In genomic region chr7:42338231-42339222, GRCh38 we compare ENCODE assay signal across 17 cellular contexts.
DNase-seq lines count a peak whose midpoint lies in the region; ATAC-seq and TF ChIP-seq lines count a peak whose summit lies in the region.
"Had no signal": no experiment of that assay in that cellular context is flagged by ENCODE, and none has a peak within 500 bp of the region (broad histone marks: within the 10 kb centered on the region; RNA-seq: fewer than 3 reads in every experiment).

No MANE protein-coding gene starts in this region.

- H4K20me1 ChIP-seq in MM.1S (ENCODE audit: insufficient read depth, low read length) (no peaks in the 10 kb centered on the region), fibroblast of lung (ENCODE audit: control insufficient read depth, extremely low read depth, insufficient read depth, low read length) (no peaks in the 10 kb centered on the region), neural progenitor cell (ENCODE audit: low read depth) (no peaks in the 10 kb centered on the region)

- H3K36me3 Mint-ChIP-seq in neural progenitor cell: no peaks in the 10 kb centered on the region
- H3K36me3 Mint-ChIP-seq: brain, IgD-negative memory B cell had no signal

- H3K27ac Mint-ChIP-seq in neural progenitor cell: peak overlapping the region; percentile 57
- H3K27ac Mint-ChIP-seq: IgD-negative memory B cell; T-helper 2 cell treated with Interferon-gamma antibody and Interleukin-4, amounts not matched to agents 5 μg/mL and 100 μg/mL, for 36 hours had no signal

- H3K4me3 ChIP-seq in AG09309 (ENCODE audit: control insufficient read depth, low read depth, low read length) (no peak overlapping the region), MM.1S (ENCODE audit: low read length) (peak overlapping the region; percentile 36), fibroblast of lung (replicated peaks in 1 of 4; ENCODE audit: control extremely low read depth in 1 of 4, insufficient read depth in 1 of 4, low read depth in 3 of 4, low read length in 4 of 4) (peak overlapping the region in 3 of 4 experiments; percentile 1 to 33 (median 15)), neural progenitor cell (no peak overlapping the region)
- H3K4me3 ChIP-seq: heart right ventricle had no signal

- peaks cover 28% of the 10 kb centered on the region for H3K4me1 Mint-ChIP-seq in neural progenitor cell
- H3K4me1 Mint-ChIP-seq: IgD-negative memory B cell had no signal

- H3K9me2 ChIP-seq in MM.1S (replicated peaks; ENCODE audit: insufficient read depth, low read length): no peaks in the 10 kb centered on the region

- H3K27me3 ChIP-seq in MM.1S (replicated peaks; ENCODE audit: insufficient read depth, low read length) (no peaks in the 10 kb centered on the region), fibroblast of lung (ENCODE audit: control insufficient read depth, insufficient read depth, low read length) (no peaks in the 10 kb centered on the region), neural progenitor cell (no peaks in the 10 kb centered on the region)
- H3K27me3 ChIP-seq: heart right ventricle had no signal

- H3K9me3 ChIP-seq in MM.1S (replicated peaks; ENCODE audit: insufficient read depth, low read length) (no peaks in the 10 kb centered on the region), fibroblast of lung (ENCODE audit: control insufficient read depth, insufficient read depth, low read depth, low read length) (no peaks in the 10 kb centered on the region), neural progenitor cell (ENCODE audit: low read depth) (peaks cover 6% of the 10 kb centered on the region)

- H3K27ac ChIP-seq in MM.1S (ENCODE audit: low read length) (peak overlapping the region; percentile 28; the same call in 1 of the 2 replicates), fibroblast of lung (ENCODE audit: insufficient read depth, low read length) (peak overlapping the region; percentile 19), neural progenitor cell (no peak overlapping the region)
- H3K27ac ChIP-seq: heart right ventricle had no signal

- DNase-seq in AG09309 (ENCODE audit: low read depth) (peak; percentile 98), MM.1S (peak; percentile 68), fibroblast of lung (ENCODE audit: low read depth in 2 of 2) (peak; percentile 55 to 96), neural progenitor cell (ENCODE audit: low spot score) (no peak), NCI-H2171 (lab: John Stamatoyannopoulos, UW) (no peak), NCI-H446 (lab: John Stamatoyannopoulos, UW) (no peak)
- DNase-seq: activated CD4-positive, alpha-beta T cell treated with anti-CD3 and anti-CD28 coated beads, Interleukin-2, amount 50 U/mL, for 4 hours; effector CD8-positive, alpha-beta T cell; heart right ventricle; left cardiac atrium; NCI-H510A treated with DMSO at 0.1 percent for 48 hours; stimulated activated CD4-positive, alpha-beta T cell treated with anti-CD3 and anti-CD28 coated beads, Interleukin-12 subunit alpha, Interleukin-12 subunit beta, amount 100 ng/mL, for 4 hours had no signal

- no peaks in the 10 kb centered on the region for H3K27me3 Mint-ChIP-seq in neural progenitor cell (ENCODE audit: insufficient read depth, low read depth)
- H3K27me3 Mint-ChIP-seq: brain had no signal

- TF ChIP-seq CTCF in AG09309 (IDR thresholded peaks at IDR 0.05; ENCODE audit: control insufficient read depth, insufficient read depth, low read depth, low read length, missing control alignments) (no peak), MM.1S (IDR thresholded peaks at IDR 0.05; ENCODE audit: low read length) (no peak), fibroblast of lung (conservative IDR thresholded peaks at IDR 0.05 in 1 of 2, IDR thresholded peaks at IDR 0.05 in 1 of 2; ENCODE audit: low read depth in 1 of 2, low read length in 2 of 2) (no peak), neural progenitor cell (IDR thresholded peaks at IDR 0.05) (no peak)

- H3K36me3 ChIP-seq in MM.1S (replicated peaks; ENCODE audit: insufficient read depth, low read length) (no peaks in the 10 kb centered on the region), fibroblast of lung (ENCODE audit: control insufficient read depth, insufficient read depth, low read length) (no peaks in the 10 kb centered on the region), neural progenitor cell (no peaks in the 10 kb centered on the region)
- H3K36me3 ChIP-seq: heart right ventricle had no signal

- peaks cover under 1% of the 10 kb centered on the region for H3K9me3 Mint-ChIP-seq in neural progenitor cell
- H3K9me3 Mint-ChIP-seq: T-helper 2 cell treated with Interferon-gamma antibody and Interleukin-4, amounts not matched to agents 5 μg/mL and 100 μg/mL, for 36 hours had no signal

- ATAC-seq in HG03108 (IDR thresholded peaks at IDR 0.05; ENCODE audit: unreplicated experiment) (no peak), HG03571 (IDR thresholded peaks at IDR 0.05; ENCODE audit: unreplicated experiment) (no peak)
- ATAC-seq: heart right ventricle, left cardiac atrium had no signal

- H2AFZ ChIP-seq in MM.1S (ENCODE audit: low read length) (peak overlapping the region; percentile 60), fibroblast of lung (ENCODE audit: low read length) (peak overlapping the region; percentile 4), neural progenitor cell (replicated peaks) (peak overlapping the region; percentile 47)

- H3K9ac ChIP-seq in MM.1S (ENCODE audit: low read length) (peak overlapping the region; percentile 32; the same call in 1 of the 2 replicates), fibroblast of lung (ENCODE audit: insufficient read depth, low read length) (no peak overlapping the region), neural progenitor cell (no peak overlapping the region)

- peaks cover 5% of the 10 kb centered on the region for H3K4me1 ChIP-seq in MM.1S (ENCODE audit: low read length)
- H3K4me1 ChIP-seq in fibroblast of lung (ENCODE audit: control insufficient read depth, extremely low read depth, insufficient read depth, low read length): peaks cover 4% of the 10 kb centered on the region
- peaks cover 40% of the 10 kb centered on the region for H3K4me1 ChIP-seq in neural progenitor cell

- H3K4me3 Mint-ChIP-seq in neural progenitor cell: no peak overlapping the region
- H3K4me3 Mint-ChIP-seq: brain; IgD-negative memory B cell; T-helper 2 cell treated with Interferon-gamma antibody and Interleukin-4, amounts not matched to agents 5 μg/mL and 100 μg/mL, for 36 hours had no signal

- H3K4me2 ChIP-seq in MM.1S (ENCODE audit: low read depth, low read length) (peak overlapping the region; percentile 67), fibroblast of lung (ENCODE audit: extremely low read depth, insufficient read depth, low read length) (peak overlapping the region; percentile 64), neural progenitor cell (peak overlapping the region; percentile 2)

- no peaks in the 10 kb centered on the region for H3K79me2 ChIP-seq in MM.1S (ENCODE audit: low read length)
- no peaks in the 10 kb centered on the region for H3K79me2 ChIP-seq in fibroblast of lung (ENCODE audit: control insufficient read depth, insufficient read depth, low read length)
- H3K79me2 ChIP-seq in neural progenitor cell (ENCODE audit: low read depth): no peaks in the 10 kb centered on the region

- H3F3A ChIP-seq in MM.1S (ENCODE audit: insufficient read depth, low read length) (0 out of 2 replicates have a peak, but pooled peaks cover 5% of the 10 kb centered on the region), neural progenitor cell (ENCODE audit: low read depth) (no peaks in the 10 kb centered on the region)

Comparison
In these comparisons a context has a peak if more than half of its experiments do, and no peak if none do; other contexts are left out.
1. DNase-seq: peak in AG09309 (single experiment), MM.1S (single experiment) and fibroblast of lung (2 of 2); none in neural progenitor cell (single experiment), NCI-H2171 (single experiment) and NCI-H446 (0 of 2).
2. H3K4me3 ChIP-seq: peak in MM.1S (single experiment) and fibroblast of lung (3 of 4); none in AG09309 (single experiment) and neural progenitor cell (single experiment).
3. H2AFZ ChIP-seq: peak in every context shown above with its lines; median percentile 60 in MM.1S; 47 in neural progenitor cell; 4 in fibroblast of lung.
4. H3K4me2 ChIP-seq: peak in every context shown above with its lines; median percentile 67 in MM.1S; 64 in fibroblast of lung; 2 in neural progenitor cell.